Comparison of ENCODE assay signal across 10 cellular contexts in genomic region chr12:8590842-8591545, GRCh38. TPM values are rescaled to one million over a fixed set of nuclear protein-coding genes. Genes with fewer than 3 reads are reported as not detected.
A peak's percentile ranks its signal among the peaks of the same experiment; 100 is the strongest.
DNase-seq lines count a peak whose midpoint lies in the region; ATAC-seq and TF ChIP-seq lines count a peak whose summit lies in the region.
"Had no signal": no experiment of that assay in that cellular context is flagged by ENCODE, and none has a peak within 500 bp of the region (broad histone marks: within the 10 kb centered on the region; RNA-seq: fewer than 3 reads in every experiment).

No MANE protein-coding gene starts in this region.

- no peak overlapping the region for H3K27ac ChIP-seq in upper lobe of right lung
- H3K27ac ChIP-seq: upper lobe of left lung had no signal

- in situ Hi-C loops in HAP-1 (cut with MboI; ENCODE audit: low sequenced_read_pairs) = no loop called here

- no peak overlapping the region for H3K27ac Mint-ChIP-seq in activated naive CD8-positive, alpha-beta T cell treated with anti-CD3 and anti-CD28 coated beads, Interleukin-2, amount 10 ng/mL, durations not matched to agents 7 days and 5 days
- no peak overlapping the region for H3K27ac Mint-ChIP-seq in activated CD4-positive, alpha-beta T cell treated with anti-CD3 and anti-CD28 coated beads, Interleukin-2, amount 10 ng/mL, durations not matched to agents 24 days and 14 days

- TF ChIP-seq CTCF in upper lobe of right lung (IDR thresholded peaks at IDR 0.05) = no peak

- peak; percentile 66 to 69 for ATAC-seq in activated T-cell treated with anti-CD3 and anti-CD28 coated beads, Interleukin-2, amount 50 U/mL, for 4 hours
- ATAC-seq in HG03108 (IDR thresholded peaks at IDR 0.05; ENCODE audit: unreplicated experiment) (peak; percentile 73), upper lobe of right lung (peak; percentile 84)
- peak; percentile 50 for ATAC-seq in activated naive CD8-positive, alpha-beta T cell treated with anti-CD3 and anti-CD28 coated beads, Interleukin-2, amount 10 ng/mL, durations not matched to agents 7 days and 5 days (ENCODE audit: low read depth)

- no peaks in the 10 kb centered on the region for H3K36me3 ChIP-seq in upper lobe of right lung
- H3K36me3 ChIP-seq in HAP-1 (replicated peaks) = no peaks in the 10 kb centered on the region
- H3K36me3 ChIP-seq: upper lobe of left lung had no signal

- H3K4me1 ChIP-seq in upper lobe of right lung (no peaks in the 10 kb centered on the region), HAP-1 (no peaks in the 10 kb centered on the region)
- H3K4me1 ChIP-seq: upper lobe of left lung had no signal

- no peaks in the 10 kb centered on the region for H3K27me3 Mint-ChIP-seq in activated T-cell treated with anti-CD3 and anti-CD28 coated beads, Interleukin-2, amount 50 U/mL, for 4 hours (ENCODE audit: low read depth)
- peaks cover 7% of the 10 kb centered on the region for H3K27me3 Mint-ChIP-seq in activated naive CD8-positive, alpha-beta T cell treated with anti-CD3 and anti-CD28 coated beads, Interleukin-2, amount 10 ng/mL, durations not matched to agents 7 days and 5 days
- peaks cover 18% of the 10 kb centered on the region for H3K27me3 Mint-ChIP-seq in activated CD4-positive, alpha-beta T cell treated with anti-CD3 and anti-CD28 coated beads, Interleukin-2, amount 10 ng/mL, durations not matched to agents 24 days and 14 days

- intact Hi-C loops in upper lobe of right lung (cut with DNase I) = no loop called here
- intact Hi-C loops in activated CD4-positive, alpha-beta T cell treated with anti-CD3 and anti-CD28 coated beads, Interleukin-2, amount 10 ng/mL, durations not matched to agents 24 days and 14 days (cut with micrococcal nuclease) = no loop called here

- H3K36me3 Mint-ChIP-seq in activated T-cell treated with anti-CD3 and anti-CD28 coated beads, Interleukin-2, amount 50 U/mL, for 4 hours (ENCODE audit: insufficient read depth) = no peaks in the 10 kb centered on the region
- H3K36me3 Mint-ChIP-seq in activated naive CD8-positive, alpha-beta T cell treated with anti-CD3 and anti-CD28 coated beads, Interleukin-2, amount 10 ng/mL, durations not matched to agents 7 days and 5 days = no peaks in the 10 kb centered on the region
- H3K36me3 Mint-ChIP-seq in activated CD4-positive, alpha-beta T cell treated with anti-CD3 and anti-CD28 coated beads, Interleukin-2, amount 10 ng/mL, durations not matched to agents 24 days and 14 days (ENCODE audit: low read depth) = no peaks in the 10 kb centered on the region

- no peaks in the 10 kb centered on the region for H3K9me3 ChIP-seq in upper lobe of right lung
- H3K9me3 ChIP-seq in HAP-1 = no peaks in the 10 kb centered on the region
- H3K9me3 ChIP-seq: upper lobe of left lung had no signal

- POLR2A ChIA-PET in activated naive CD8-positive, alpha-beta T cell treated with anti-CD3 and anti-CD28 coated beads, Interleukin-2, amount 10 ng/mL, durations not matched to agents 7 days and 5 days (lab: Charles Lee) = no interaction called here

- no peak for DNase-seq in activated T-cell treated with anti-CD3 and anti-CD28 coated beads, Interleukin-2, amount 50 U/mL, for 4 hours
- DNase-seq in activated T-cell treated with anti-CD3 and anti-CD28 coated beads, Interleukin-2, amount 50 U/mL, for 1 hour = no peak
- no peak for DNase-seq in activated naive CD8-positive, alpha-beta T cell treated with anti-CD3 and anti-CD28 coated beads, Interleukin-2, amount 10 ng/mL, durations not matched to agents 7 days and 5 days
- no peak for DNase-seq in upper lobe of right lung
- DNase-seq in activated naive CD4-positive, alpha-beta T cell treated with Interleukin-2 at 50 U/mL for 16 hours = no peak
- DNase-seq in activated CD4-positive, alpha-beta T cell treated with anti-CD3 and anti-CD28 coated beads, Interleukin-2, amount 10 ng/mL, durations not matched to agents 24 days and 14 days = no peak
- no peak for DNase-seq in HAP-1 (ENCODE audit: low spot score in 2 of 2)
- DNase-seq: NCI-H146, upper lobe of left lung had no signal

- peaks cover 6% of the 10 kb centered on the region for H3K4me1 Mint-ChIP-seq in activated T-cell treated with anti-CD3 and anti-CD28 coated beads, Interleukin-2, amount 50 U/mL, for 4 hours (ENCODE audit: low read depth)
- peaks cover 4% of the 10 kb centered on the region for H3K4me1 Mint-ChIP-seq in activated naive CD8-positive, alpha-beta T cell treated with anti-CD3 and anti-CD28 coated beads, Interleukin-2, amount 10 ng/mL, durations not matched to agents 7 days and 5 days
- H3K4me1 Mint-ChIP-seq in activated CD4-positive, alpha-beta T cell treated with anti-CD3 and anti-CD28 coated beads, Interleukin-2, amount 10 ng/mL, durations not matched to agents 24 days and 14 days = peaks cover 3% of the 10 kb centered on the region

- H3K4me3 ChIP-seq in upper lobe of right lung = no peak overlapping the region
- H3K4me3 ChIP-seq in HAP-1 = no peak overlapping the region
- H3K4me3 ChIP-seq: upper lobe of left lung had no signal

- no peaks in the 10 kb centered on the region for H3K9me3 Mint-ChIP-seq in activated T-cell treated with anti-CD3 and anti-CD28 coated beads, Interleukin-2, amount 50 U/mL, for 4 hours
- H3K9me3 Mint-ChIP-seq in activated naive CD8-positive, alpha-beta T cell treated with anti-CD3 and anti-CD28 coated beads, Interleukin-2, amount 10 ng/mL, durations not matched to agents 7 days and 5 days = no peaks in the 10 kb centered on the region
- no peaks in the 10 kb centered on the region for H3K9me3 Mint-ChIP-seq in activated CD4-positive, alpha-beta T cell treated with anti-CD3 and anti-CD28 coated beads, Interleukin-2, amount 10 ng/mL, durations not matched to agents 24 days and 14 days

- H3K4me3 Mint-ChIP-seq in activated T-cell treated with anti-CD3 and anti-CD28 coated beads, Interleukin-2, amount 50 U/mL, for 4 hours = no peak overlapping the region
- no peak overlapping the region for H3K4me3 Mint-ChIP-seq in activated naive CD8-positive, alpha-beta T cell treated with anti-CD3 and anti-CD28 coated beads, Interleukin-2, amount 10 ng/mL, durations not matched to agents 7 days and 5 days
- H3K4me3 Mint-ChIP-seq in activated CD4-positive, alpha-beta T cell treated with anti-CD3 and anti-CD28 coated beads, Interleukin-2, amount 10 ng/mL, durations not matched to agents 24 days and 14 days = no peak overlapping the region

- no peaks in the 10 kb centered on the region for H3K27me3 ChIP-seq in upper lobe of right lung
- H3K27me3 ChIP-seq in HAP-1 (ENCODE audit: low read depth) = no peaks in the 10 kb centered on the region
- H3K27me3 ChIP-seq: upper lobe of left lung had no signal

RNA-seq across cellular contexts. Expression of gene AICDA, which starts 21.7 kb away (rescaled TPM):
- not detected for total RNA-seq in activated T-cell treated with anti-CD3 and anti-CD28 coated beads, Interleukin-2, amount 50 U/mL, for 4 hours
- not detected for total RNA-seq in activated naive CD8-positive, alpha-beta T cell treated with anti-CD3 and anti-CD28 coated beads, Interleukin-2, amount 10 ng/mL, durations not matched to agents 7 days and 5 days
- total RNA-seq in upper lobe of right lung = 0.75 TPM
- not detected in 2 replicates for total RNA-seq in activated CD4-positive, alpha-beta T cell treated with anti-CD3 and anti-CD28 coated beads, Interleukin-2, amount 10 ng/mL, durations not matched to agents 24 days and 14 days

RNA-seq across cellular contexts. Expression of gene CLEC4E, which starts 50.3 kb away (rescaled TPM):
- not detected for total RNA-seq in activated T-cell treated with anti-CD3 and anti-CD28 coated beads, Interleukin-2, amount 50 U/mL, for 4 hours
- not detected for total RNA-seq in activated naive CD8-positive, alpha-beta T cell treated with anti-CD3 and anti-CD28 coated beads, Interleukin-2, amount 10 ng/mL, durations not matched to agents 7 days and 5 days
- total RNA-seq in upper lobe of right lung = 16.8 TPM
- not detected in 2 replicates for total RNA-seq in activated CD4-positive, alpha-beta T cell treated with anti-CD3 and anti-CD28 coated beads, Interleukin-2, amount 10 ng/mL, durations not matched to agents 24 days and 14 days

Comparison
In these comparisons a context has a peak if more than half of its experiments do, and no peak if none do; other contexts are left out.
1. RNA of gene CLEC4E, which starts 50.3 kb away (total RNA-seq): 16.8 TPM in upper lobe of right lung (single experiment); not detected in activated T-cell treated with anti-CD3 and anti-CD28 coated beads, Interleukin-2, amount 50 U/mL, for 4 hours, not detected in activated naive CD8-positive, alpha-beta T cell treated with anti-CD3 and anti-CD28 coated beads, Interleukin-2, amount 10 ng/mL, durations not matched to agents 7 days and 5 days and not detected in activated CD4-positive, alpha-beta T cell treated with anti-CD3 and anti-CD28 coated beads, Interleukin-2, amount 10 ng/mL, durations not matched to agents 24 days and 14 days; every median in the first group is over 10 times any median in the second.
2. Peak in every context shown above with its lines, with median percentiles within 50 percentile points of each other: ATAC-seq.